Comparison of ENCODE assay signal across 8 cellular contexts in the genomic region with DNA sequence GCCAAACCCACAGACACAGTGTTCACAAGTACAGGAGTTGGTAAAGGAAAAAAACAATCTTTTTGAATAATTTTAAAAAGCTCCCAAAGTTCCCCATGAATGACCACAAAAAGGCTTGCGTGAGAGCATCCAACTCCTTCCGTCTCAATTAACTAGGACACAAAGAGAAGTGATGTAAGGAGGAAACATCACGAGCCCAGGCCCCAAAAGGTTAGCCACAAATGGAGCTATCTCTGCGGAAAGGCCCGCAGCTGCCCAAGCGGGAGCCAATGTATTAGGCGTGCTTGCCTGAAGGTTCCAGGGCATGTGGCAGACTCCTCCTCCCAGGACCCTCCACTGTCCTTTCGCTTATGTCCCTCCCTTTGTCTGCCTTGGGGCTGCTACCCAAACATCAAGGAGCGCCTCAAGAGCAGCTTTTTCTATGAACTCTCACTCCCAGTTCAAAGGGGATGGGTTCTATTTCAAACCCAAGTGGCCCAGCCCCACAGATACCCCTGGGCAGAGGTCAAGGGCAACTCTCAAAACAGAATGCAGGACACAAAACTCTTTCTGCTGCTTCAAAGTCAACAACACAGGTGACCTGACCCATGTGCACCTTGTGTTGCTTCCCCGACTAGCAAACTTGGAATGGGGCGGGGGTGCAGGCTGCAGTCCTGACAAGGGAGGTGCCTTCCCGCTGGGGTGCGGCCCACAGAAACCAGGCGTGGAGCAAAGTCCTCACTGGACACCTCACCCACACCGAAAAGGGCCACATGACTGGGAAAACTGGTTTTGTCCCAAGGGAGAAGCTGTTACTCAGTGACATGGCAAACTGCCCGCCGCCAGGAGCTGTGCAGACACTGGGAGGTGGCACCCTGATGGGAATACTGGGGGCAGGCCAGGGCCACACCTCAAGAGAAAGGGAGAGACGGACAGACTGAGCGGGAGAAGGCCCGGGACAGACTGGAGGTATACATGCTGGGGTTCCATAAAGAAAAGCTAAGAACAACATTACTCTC. TPM values are rescaled to one million over a fixed set of nuclear protein-coding genes. Genes with fewer than 3 reads are reported as not detected.
DNase-seq lines count a peak whose midpoint lies in the region; ATAC-seq and TF ChIP-seq lines count a peak whose summit lies in the region.

No MANE protein-coding gene starts in this region.

- no peak for TF ChIP-seq CTCF in progenitor cell of endocrine pancreas (IDR thresholded peaks at IDR 0.05; ENCODE audit: unreplicated experiment)

- ATAC-seq in T-helper 17 cell (peak; percentile 51), GM18498 (IDR thresholded peaks at IDR 0.05; ENCODE audit: unreplicated experiment) (no peak), GM21717 (IDR thresholded peaks at IDR 0.05; ENCODE audit: unreplicated experiment) (no peak), HG03045 (IDR thresholded peaks at IDR 0.05; ENCODE audit: unreplicated experiment) (no peak)

- H3K4me1 Mint-ChIP-seq in T-helper 17 cell (peaks cover 39% of the 10 kb centered on the region), progenitor cell of endocrine pancreas (ENCODE audit: low read depth) (peaks cover 59% of the 10 kb centered on the region)

- H3K9me3 ChIP-seq in T-helper 17 cell (ENCODE audit: control insufficient read depth, low read length, poor library complexity, severe bottlenecking), result no peaks in the 10 kb centered on the region

- peak; percentile 92 for DNase-seq in GF-D8 (lab: John Stamatoyannopoulos, UW)
- DNase-seq in T-helper 17 cell, result no peak
- peak; percentile 51 for DNase-seq in fibroblast of gingiva (ENCODE audit: low read depth)
- no peak for DNase-seq in progenitor cell of endocrine pancreas (ENCODE audit: low spot score, unreplicated experiment)
- DNase-seq in anterior cingulate cortex (lab: John Stamatoyannopoulos, UW), result no peak

- no peaks in the 10 kb centered on the region for H3K27me3 Mint-ChIP-seq in T-helper 17 cell
- no peaks in the 10 kb centered on the region for H3K27me3 Mint-ChIP-seq in progenitor cell of endocrine pancreas

- no peaks in the 10 kb centered on the region for H3K9me3 Mint-ChIP-seq in progenitor cell of endocrine pancreas (ENCODE audit: low read depth)

- peaks cover 2% of the 10 kb centered on the region for H3K36me3 Mint-ChIP-seq in T-helper 17 cell (ENCODE audit: low read depth)
- H3K36me3 Mint-ChIP-seq in progenitor cell of endocrine pancreas (ENCODE audit: insufficient read depth), result peaks cover 19% of the 10 kb centered on the region

- H3K4me3 Mint-ChIP-seq in T-helper 17 cell, result peak overlapping the region; percentile 93
- H3K4me3 Mint-ChIP-seq in progenitor cell of endocrine pancreas (ENCODE audit: low read depth), result no peak overlapping the region

- peak overlapping the region; percentile 99 for H3K27ac Mint-ChIP-seq in T-helper 17 cell
- peak overlapping the region; percentile 92 for H3K27ac Mint-ChIP-seq in progenitor cell of endocrine pancreas

RNA-seq across cellular contexts. Expression of a gene that starts 17.6 kb away (rescaled TPM):
- total RNA-seq in T-helper 17 cell (10 to 100 TPM; 58.4 to 60.7 TPM), progenitor cell of endocrine pancreas (90.6 and 94.7 TPM in 2 replicates)

RNA-seq across cellular contexts. Expression of a gene that starts 34.6 kb away (rescaled TPM):
- total RNA-seq in T-helper 17 cell, result 10 to 100 TPM; 36.2 to 37.0 TPM
- 172 and 173 TPM in 2 replicates for total RNA-seq in progenitor cell of endocrine pancreas

RNA-seq across cellular contexts. Expression of a gene that starts 47.6 kb away (rescaled TPM):
- total RNA-seq in T-helper 17 cell, result 10 to 100 TPM; 22.2 to 26.1 TPM
- 33.6 and 35.4 TPM in 2 replicates for total RNA-seq in progenitor cell of endocrine pancreas

Comparison
In these comparisons a context has a peak if more than half of its experiments do, and no peak if none do; other contexts are left out.
1. DNase-seq: peak in GF-D8 (single experiment) and fibroblast of gingiva (single experiment); none in T-helper 17 cell (0 of 3), progenitor cell of endocrine pancreas (single experiment) and anterior cingulate cortex (0 of 58).